In the genomic region with DNA sequence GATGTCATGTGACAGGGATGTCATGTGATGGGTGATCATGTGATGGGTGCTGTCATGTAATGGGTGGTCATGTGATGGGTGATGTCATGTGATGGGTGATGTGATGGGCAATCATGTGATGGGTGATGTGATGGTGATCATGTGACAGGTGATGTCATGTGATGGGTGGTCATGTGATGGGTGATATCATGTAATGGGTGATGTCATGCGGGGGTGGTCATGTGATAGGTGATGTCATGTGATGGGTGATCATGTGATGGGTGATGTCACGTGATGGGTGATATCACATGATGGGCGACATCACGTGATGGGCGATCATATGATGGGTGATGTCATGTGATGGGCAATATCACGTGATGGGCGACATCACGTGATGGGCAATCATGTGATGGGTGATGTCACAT, we compare ENCODE assay signal across 10 cellular contexts. TPM values are rescaled to one million over a fixed set of nuclear protein-coding genes. Genes with fewer than 3 reads are reported as not detected.
DNase-seq lines count a peak whose midpoint lies in the region; ATAC-seq and TF ChIP-seq lines count a peak whose summit lies in the region.
"Had no signal": no experiment of that assay in that cellular context is flagged by ENCODE, and none has a peak within 500 bp of the region (broad histone marks: within the 10 kb centered on the region; RNA-seq: fewer than 3 reads in every experiment).

No MANE protein-coding gene starts in this region.

- ATAC-seq in activated T-helper 17 cell treated with anti-CD3 and anti-CD28 coated beads, Interleukin-2, amount 50 U/mL, for 72 hours (replicated peaks), result peak; percentile 21
- ATAC-seq in naive B cell (ENCODE audit: low read depth in 2 of 2) (peak; percentile 48 to 56), GM18505 (IDR thresholded peaks at IDR 0.05; ENCODE audit: unreplicated experiment) (no peak), GM21717 (IDR thresholded peaks at IDR 0.05; ENCODE audit: unreplicated experiment) (no peak)

- no peak overlapping the region for H3K27ac ChIP-seq in CD4-positive, alpha-beta memory T cell (ENCODE audit: low read depth, low read length)

- peaks cover 0 to 13% (median 2%) of the 10 kb centered on the region in 4 donors for H3K4me1 Mint-ChIP-seq in CD4-positive, alpha-beta memory T cell
- H3K4me1 Mint-ChIP-seq in activated T-helper 17 cell treated with anti-CD3 and anti-CD28 coated beads, Interleukin-2, amount 50 U/mL, for 72 hours, result peaks cover 21% of the 10 kb centered on the region
- H3K4me1 Mint-ChIP-seq in naive B cell, result peaks cover 17 to 28% (median 25%) of the 10 kb centered on the region in 3 donors

- peaks cover 4 to 24% (median 16%) of the 10 kb centered on the region in 8 donors for H3K9me3 Mint-ChIP-seq in CD4-positive, alpha-beta memory T cell
- peaks cover 10% of the 10 kb centered on the region for H3K9me3 Mint-ChIP-seq in activated T-helper 17 cell treated with anti-CD3 and anti-CD28 coated beads, Interleukin-2, amount 50 U/mL, for 72 hours
- peaks cover 13 to 29% (median 25%) of the 10 kb centered on the region in 7 donors for H3K9me3 Mint-ChIP-seq in naive B cell

- DNase-seq in CD4-positive, alpha-beta memory T cell, result no peak
- DNase-seq in GM13977 (ENCODE audit: low spot score) (peak; percentile 5), naive B cell (no peak), NCI-H2107 treated with DMSO at 0.1 percent for 48 hours (lab: John Stamatoyannopoulos, UW; ENCODE audit: unreplicated experiment) (no peak), NCI-H774 (lab: John Stamatoyannopoulos, UW) (no peak)
- DNase-seq: HCEC 1CT had no signal

- no peak for TF ChIP-seq POLR2A in GM18505 (IDR thresholded peaks at IDR 0.05; ENCODE audit: borderline replicate concordance, extremely low read depth, insufficient read depth, insufficient read length)

- no peaks in the 10 kb centered on the region for H3K36me3 ChIP-seq in CD4-positive, alpha-beta memory T cell (ENCODE audit: insufficient read depth, low read length)

- intact Hi-C loops in CD4-positive, alpha-beta memory T cell (cut with micrococcal nuclease), result no loop called here

- H3K27me3 Mint-ChIP-seq in CD4-positive, alpha-beta memory T cell, result peaks cover 11 to 23% of the 10 kb centered on the region in 2 donors
- H3K27me3 Mint-ChIP-seq in activated T-helper 17 cell treated with anti-CD3 and anti-CD28 coated beads, Interleukin-2, amount 50 U/mL, for 72 hours, result peaks cover 27% of the 10 kb centered on the region
- peaks cover 11 to 21% (median 12%) of the 10 kb centered on the region in 3 donors for H3K27me3 Mint-ChIP-seq in naive B cell

- peaks cover 0 to 3% of the 10 kb centered on the region in 2 donors for H3K9me3 ChIP-seq in CD4-positive, alpha-beta memory T cell (ENCODE audit: control insufficient read depth in 1 of 2, low read length in 2 of 2)

- POLR2A ChIA-PET in CD4-positive, alpha-beta memory T cell (lab: Charles Lee; ENCODE audit: partially characterized antibody), result no interaction called here

- peak overlapping the region in 5 of 8 donors; percentile 38 to 81 (median 74) for H3K4me3 Mint-ChIP-seq in CD4-positive, alpha-beta memory T cell
- peak overlapping the region; percentile 74 for H3K4me3 Mint-ChIP-seq in activated T-helper 17 cell treated with anti-CD3 and anti-CD28 coated beads, Interleukin-2, amount 50 U/mL, for 72 hours
- H3K4me3 Mint-ChIP-seq in naive B cell, result peak overlapping the region in 6 of 8 donors; percentile 30 to 91 (median 62)

- in situ Hi-C loops in GM13977 (cut with MboI; ENCODE audit: low pct_unique_long_range_greater_than_20kb, low sequenced_read_pairs, unreplicated experiment), result no loop called here

- peaks cover 3 to 11% of the 10 kb centered on the region in 2 donors for H3K36me3 Mint-ChIP-seq in CD4-positive, alpha-beta memory T cell
- H3K36me3 Mint-ChIP-seq in activated T-helper 17 cell treated with anti-CD3 and anti-CD28 coated beads, Interleukin-2, amount 50 U/mL, for 72 hours (ENCODE audit: low read depth), result peaks cover 19% of the 10 kb centered on the region
- peaks cover 0 to 13% of the 10 kb centered on the region in 2 donors for H3K36me3 Mint-ChIP-seq in naive B cell

- no peak overlapping the region for H3K4me3 ChIP-seq in CD4-positive, alpha-beta memory T cell (ENCODE audit: low read length in 2 of 2)

- CTCF ChIA-PET in CD4-positive, alpha-beta memory T cell (lab: Charles Lee; ENCODE audit: partially characterized antibody), result no interaction called here

- no peak for TF ChIP-seq CTCF in GM13977 (IDR thresholded peaks at IDR 0.05; ENCODE audit: extremely low read depth, insufficient read depth, missing control alignments)

- peak overlapping the region in 6 of 7 donors; percentile 2 to 99 (median 92) for H3K27ac Mint-ChIP-seq in CD4-positive, alpha-beta memory T cell
- peak overlapping the region; percentile 99 for H3K27ac Mint-ChIP-seq in activated T-helper 17 cell treated with anti-CD3 and anti-CD28 coated beads, Interleukin-2, amount 50 U/mL, for 72 hours
- peak overlapping the region; percentile 95 to 100 (median 99) for H3K27ac Mint-ChIP-seq in naive B cell

- no peaks in the 10 kb centered on the region for H3K27me3 ChIP-seq in CD4-positive, alpha-beta memory T cell (ENCODE audit: insufficient read depth, low read length)

- H3K4me1 ChIP-seq in CD4-positive, alpha-beta memory T cell (ENCODE audit: insufficient read depth, low read length), result no peaks in the 10 kb centered on the region

RNA-seq across cellular contexts. Expression of a gene that starts 16.6 kb away (rescaled TPM):
- total RNA-seq in CD4-positive, alpha-beta memory T cell, result under 1 TPM; 0.17 to 0.19 TPM
- polyA plus RNA-seq in CD4-positive, alpha-beta memory T cell, result not detected
- not detected for total RNA-seq in activated T-helper 17 cell treated with anti-CD3 and anti-CD28 coated beads, Interleukin-2, amount 50 U/mL, for 72 hours
- polyA plus RNA-seq in naive B cell (ENCODE audit: low read depth in 6 of 6), result under 1 TPM in 3 of 6 donors, not detected in 3; 0.14 to 0.60 (median 0.24) TPM
- total RNA-seq: bronchial epithelial cell had no signal

RNA-seq across cellular contexts. Expression of a gene that starts 31.3 kb away (rescaled TPM):
- not detected for total RNA-seq in CD4-positive, alpha-beta memory T cell
- not detected for polyA plus RNA-seq in CD4-positive, alpha-beta memory T cell
- under 1 TPM in 1 of 2 donors, not detected in 1; 0.28 TPM for total RNA-seq in activated T-helper 17 cell treated with anti-CD3 and anti-CD28 coated beads, Interleukin-2, amount 50 U/mL, for 72 hours
- 1 to 10 TPM in 1 of 6 donors, under 1 TPM in 4, not detected in 1; 0.20 to 1.5 (median 0.25) TPM for polyA plus RNA-seq in naive B cell (ENCODE audit: low read depth in 6 of 6)
- total RNA-seq: bronchial epithelial cell had no signal

RNA-seq across cellular contexts. Expression of a gene that starts 48.2 kb away (rescaled TPM):
- total RNA-seq in CD4-positive, alpha-beta memory T cell, result 10 to 100 TPM; 27.6 to 28.8 TPM
- polyA plus RNA-seq in CD4-positive, alpha-beta memory T cell, result 10 to 100 TPM; 38.7 to 51.4 TPM
- 10 to 100 TPM in 1 of 2 donors, 1 to 10 TPM in 1; 3.0 to 29.1 TPM for total RNA-seq in activated T-helper 17 cell treated with anti-CD3 and anti-CD28 coated beads, Interleukin-2, amount 50 U/mL, for 72 hours
- polyA plus RNA-seq in naive B cell (ENCODE audit: low read depth in 6 of 6), result 1 to 10 TPM in 5 of 6 donors, not detected in 1; 1.2 to 2.3 (median 1.6) TPM
- total RNA-seq: bronchial epithelial cell had no signal

RNA-seq across cellular contexts. Expression of a gene that starts 52.7 kb away (rescaled TPM):
- not detected for total RNA-seq in CD4-positive, alpha-beta memory T cell
- not detected for polyA plus RNA-seq in CD4-positive, alpha-beta memory T cell
- total RNA-seq in activated T-helper 17 cell treated with anti-CD3 and anti-CD28 coated beads, Interleukin-2, amount 50 U/mL, for 72 hours, result not detected
- polyA plus RNA-seq in naive B cell (ENCODE audit: low read depth in 6 of 6), result 1 to 10 TPM in 1 of 6 donors, under 1 TPM in 1, not detected in 4; 0.94 to 1.1 TPM
- total RNA-seq: bronchial epithelial cell had no signal

Comparison
In these comparisons a context has a peak if more than half of its experiments do, and no peak if none do; other contexts are left out.
1. ATAC-seq: peak in activated T-helper 17 cell treated with anti-CD3 and anti-CD28 coated beads, Interleukin-2, amount 50 U/mL, for 72 hours (single experiment) and naive B cell (2 of 2); none in GM18505 (single experiment) and GM21717 (single experiment).
2. Peak in every context shown above with its lines, with median percentiles within 50 percentile points of each other: H3K27ac Mint-ChIP-seq and H3K4me3 Mint-ChIP-seq.